In genomic region chr12:121549075-121549474, GRCh38 we compare ENCODE assay signal across 2 cellular contexts.
TF ChIP-seq lines count a peak whose summit lies in the region.

No MANE protein-coding gene starts in this region.

TF ChIP-seq in HepG2, 621 proteins besides CTCF, POLR2A, EP300 and RAD21:
- TF ChIP-seq ZNF121 (CRISPR knock-in tag; IDR thresholded peaks at IDR 0.05) (peak; percentile 82), DR1 (CRISPR knock-in tag; IDR thresholded peaks at IDR 0.05) (no peak)

TF ChIP-seq in H1, 55 proteins besides CTCF, POLR2A, EP300 and RAD21:
- TF ChIP-seq HDAC6 (IDR thresholded peaks at IDR 0.05; ENCODE audit: low read depth, low read length) = no peak
